Comparison of ENCODE assay signal across 19 cellular contexts in genomic region chr10:6671976-6672375, GRCh38.
"Had no signal": no experiment of that assay in that cellular context is flagged by ENCODE, and none has a peak within 500 bp of the region (broad histone marks: within the 10 kb centered on the region; RNA-seq: fewer than 3 reads in every experiment).

No MANE protein-coding gene starts in this region.

- H3K4me3 ChIP-seq: esophagus squamous epithelium, left lung, lung, prostate gland, sigmoid colon, smooth muscle cell had no signal

- H3K79me2 ChIP-seq: parathyroid adenoma had no signal

- H3K9me3 Mint-ChIP-seq: central memory CD8-positive, alpha-beta T cell; effector memory CD8-positive, alpha-beta T cell; naive thymus-derived CD4-positive, alpha-beta T cell had no signal

- H3K36me3 Mint-ChIP-seq: naive thymus-derived CD4-positive, alpha-beta T cell had no signal

- H3K27ac Mint-ChIP-seq: effector memory CD8-positive, alpha-beta T cell; naive thymus-derived CD4-positive, alpha-beta T cell; nephron progenitor cell had no signal

- DNase-seq: cortex of kidney; effector memory CD8-positive, alpha-beta T cell; esophagus squamous epithelium; foreskin melanocyte; head of caudate nucleus; hippocampal formation; left lung; mesendoderm; naive thymus-derived CD4-positive, alpha-beta T cell; nephron progenitor cell; sigmoid colon; stimulated activated CD4-positive, alpha-beta T cell treated with anti-CD3 and anti-CD28 coated beads, Interleukin-2, amount 100 ng/mL, for 48 hours; stimulated activated naive CD4-positive, alpha-beta T cell treated with Interleukin-2 at 50 U/mL for 16 hours; trophoblast cell had no signal

- H3K27ac ChIP-seq: esophagus squamous epithelium, left lung, parathyroid adenoma, prostate gland, sigmoid colon had no signal

- H3K4me2 ChIP-seq: smooth muscle cell had no signal

- H3K4me1 ChIP-seq: esophagus squamous epithelium, left lung, parathyroid adenoma, prostate gland, sigmoid colon had no signal

- H3K4me1 Mint-ChIP-seq: central memory CD8-positive, alpha-beta T cell; nephron progenitor cell had no signal

- ATAC-seq: effector memory CD8-positive, alpha-beta T cell; left lung; naive thymus-derived CD4-positive, alpha-beta T cell had no signal

- H3K4me3 Mint-ChIP-seq: central memory CD8-positive, alpha-beta T cell; effector memory CD8-positive, alpha-beta T cell; naive thymus-derived CD4-positive, alpha-beta T cell; nephron progenitor cell had no signal

- H2AFZ ChIP-seq: parathyroid adenoma had no signal

- H3K36me3 ChIP-seq: esophagus squamous epithelium, left lung, prostate gland, sigmoid colon had no signal
